ENCODE assay signal across 19 cellular contexts in the genomic region with DNA sequence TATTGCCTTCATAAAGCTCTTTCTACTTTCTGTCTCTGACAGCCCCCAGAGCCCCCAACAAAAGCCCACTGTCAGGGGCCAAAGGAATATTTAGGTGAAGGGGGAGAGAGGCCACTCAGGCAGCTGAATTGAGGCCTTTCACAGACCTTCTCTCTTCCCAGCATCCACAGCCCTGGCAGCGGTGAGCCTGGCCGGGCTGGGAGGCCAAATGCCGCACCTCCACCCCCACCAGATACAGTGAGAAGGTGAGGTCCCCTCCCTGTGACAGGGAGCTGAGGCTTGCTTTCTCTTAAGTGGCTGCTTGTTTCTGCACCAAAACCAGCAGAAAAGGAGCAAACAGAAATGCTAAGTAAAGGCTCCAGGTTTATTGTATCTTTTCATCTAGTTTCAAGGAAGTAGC.
DNase-seq lines count a peak whose midpoint lies in the region; ATAC-seq and TF ChIP-seq lines count a peak whose summit lies in the region.
"Had no signal": no experiment of that assay in that cellular context is flagged by ENCODE, and none has a peak within 500 bp of the region (broad histone marks: within the 10 kb centered on the region; RNA-seq: fewer than 3 reads in every experiment).

No MANE protein-coding gene starts in this region.

- H3K36me3 Mint-ChIP-seq in WTC11: peaks cover 17% of the 10 kb centered on the region

- H3K9me3 ChIP-seq in esophagus squamous epithelium (no peaks in the 10 kb centered on the region), muscle layer of colon (ENCODE audit: low read length) (no peaks in the 10 kb centered on the region), sigmoid colon (no peaks in the 10 kb centered on the region)

- H3K4me3 ChIP-seq in esophagus squamous epithelium (no peak overlapping the region), muscle layer of colon (ENCODE audit: low read depth in 1 of 2, low read length in 2 of 2) (no peak overlapping the region), sigmoid colon (no peak overlapping the region)

- H3K27me3 Mint-ChIP-seq in WTC11 (ENCODE audit: low read depth): no peaks in the 10 kb centered on the region

- peaks cover 22% of the 10 kb centered on the region for H3K4me1 Mint-ChIP-seq in WTC11

- peaks cover 0 to 16% (median 0%) of the 10 kb centered on the region in 4 donors for H3K27me3 ChIP-seq in esophagus squamous epithelium
- no peaks in the 10 kb centered on the region for H3K27me3 ChIP-seq in muscle layer of colon (ENCODE audit: control insufficient read depth in 1 of 2, insufficient read depth in 2 of 2, low read length in 2 of 2)
- no peaks in the 10 kb centered on the region for H3K27me3 ChIP-seq in sigmoid colon

- H3K27ac ChIP-seq in esophagus squamous epithelium (peak overlapping the region in 3 of 4 donors; percentile 16 to 73 (median 62)), muscle layer of colon (ENCODE audit: low read depth, low read length) (peak overlapping the region; percentile 48), sigmoid colon (peak overlapping the region; percentile 69 to 73 (median 71)), RWPE1 (no peak overlapping the region)

- peak; percentile 69 for ATAC-seq in WTC11
- ATAC-seq in GM19328 (IDR thresholded peaks at IDR 0.05; ENCODE audit: unreplicated experiment): no peak

- no peak overlapping the region for H3K27ac Mint-ChIP-seq in WTC11

- POLR2A ChIA-PET in WTC11 (lab: Charles Lee): interaction anchor here (0.6 kb wide), 1 partner anchor 23 kb away, joined by 3 read pairs; no protein-coding TSS in a partner anchor
- POLR2A ChIA-PET in RWPE1 (lab: Yijun Ruan, JAX; ENCODE audit: low non-redundant PET): no interaction called here

- no peak overlapping the region for H3K4me3 Mint-ChIP-seq in WTC11

- TF ChIP-seq EP300 in sigmoid colon (IDR thresholded peaks at IDR 0.05): no peak

- TF ChIP-seq CTCF in WTC11 (IDR thresholded peaks at IDR 0.05) (no peak), esophagus squamous epithelium (IDR thresholded peaks at IDR 0.05) (no peak), sigmoid colon (IDR thresholded peaks at IDR 0.05) (no peak), RWPE1 (conservative IDR thresholded peaks at IDR 0.05; ENCODE audit: low read depth) (no peak)

- H3K4me1 ChIP-seq in esophagus squamous epithelium (peaks cover 0 to 4% (median 3%) of the 10 kb centered on the region in 3 donors), muscle layer of colon (ENCODE audit: insufficient read depth, low read length) (peaks cover 54% of the 10 kb centered on the region), sigmoid colon (peaks cover 0 to 62% (median 55%) of the 10 kb centered on the region in 4 donors)

- CTCF ChIA-PET in WTC11 (lab: Charles Lee): interaction anchor here (1.3 to 2.9 kb wide), 3 partner anchors 24 to 173 kb away, joined by 4 to 13 read pairs (median 12); no protein-coding TSS in a partner anchor
- CTCF ChIA-PET in RWPE1 (lab: Yijun Ruan, JAX): interaction anchor here (0.6 kb wide), 1 partner anchor 30 kb away, joined by 3 read pairs; no protein-coding TSS in a partner anchor

- H3K36me3 ChIP-seq in esophagus squamous epithelium (no peaks in the 10 kb centered on the region), muscle layer of colon (ENCODE audit: insufficient read depth, low read length) (no peaks in the 10 kb centered on the region), sigmoid colon (no peaks in the 10 kb centered on the region)

- TF ChIP-seq POLR2A in esophagus squamous epithelium (IDR thresholded peaks at IDR 0.05) (no peak), sigmoid colon (IDR thresholded peaks at IDR 0.05) (no peak)

- peaks cover 11% of the 10 kb centered on the region for H3K9me3 Mint-ChIP-seq in WTC11

- H3K9ac ChIP-seq in muscle layer of colon (ENCODE audit: low read length): no peak overlapping the region

- 100% methylated on average over 1 of the region's 3 CpGs; no CpG with 5 or more reads in 1 of the 2 donors for WGBS in esophagus squamous epithelium, 2 donors
- 87 to 92% methylated on average over 3 of the region's 3 CpGs for WGBS in sigmoid colon, 2 donors

- intact Hi-C loops in esophagus squamous epithelium (cut with DNase I): no loop called here
- intact Hi-C loops in sigmoid colon (cut with DNase I): loop anchor here (5.0 kb wide), 1 partner anchor 90 kb away; no protein-coding TSS in a partner anchor

- DNase-seq in WTC11 (ENCODE audit: low spot score): no peak
- no peak for DNase-seq in esophagus squamous epithelium (lab: John Stamatoyannopoulos, UW)
- DNase-seq in sigmoid colon: peak; percentile 44
- no peak for DNase-seq in RWPE1 (ENCODE audit: low spot score)
- no peak for DNase-seq in hepatic stellate cell (ENCODE audit: low spot score)
- DNase-seq: ACHN; C1 segment of cervical spinal cord; CD8-positive, alpha-beta memory T cell; DMS79; KG1; NCI-H1417 treated with DMSO at 0.1 percent for 48 hours; NCI-H187 treated with DMSO at 0.1 percent for 48 hours; NCI-H226; NCI-H524; NCI-H82; OCI-M1; SHP77 had no signal

TF ChIP-seq in WTC11, 78 proteins besides CTCF, POLR2A, EP300 and RAD21:
- no peak for TF ChIP-seq GRHL2 (CRISPR knock-in tag; IDR thresholded peaks at IDR 0.05; ENCODE audit: insufficient replicate concordance, severe bottlenecking)
- no peak for TF ChIP-seq GABPB1 (CRISPR knock-in tag; IDR thresholded peaks at IDR 0.05)
- TF ChIP-seq, protein P1, sequence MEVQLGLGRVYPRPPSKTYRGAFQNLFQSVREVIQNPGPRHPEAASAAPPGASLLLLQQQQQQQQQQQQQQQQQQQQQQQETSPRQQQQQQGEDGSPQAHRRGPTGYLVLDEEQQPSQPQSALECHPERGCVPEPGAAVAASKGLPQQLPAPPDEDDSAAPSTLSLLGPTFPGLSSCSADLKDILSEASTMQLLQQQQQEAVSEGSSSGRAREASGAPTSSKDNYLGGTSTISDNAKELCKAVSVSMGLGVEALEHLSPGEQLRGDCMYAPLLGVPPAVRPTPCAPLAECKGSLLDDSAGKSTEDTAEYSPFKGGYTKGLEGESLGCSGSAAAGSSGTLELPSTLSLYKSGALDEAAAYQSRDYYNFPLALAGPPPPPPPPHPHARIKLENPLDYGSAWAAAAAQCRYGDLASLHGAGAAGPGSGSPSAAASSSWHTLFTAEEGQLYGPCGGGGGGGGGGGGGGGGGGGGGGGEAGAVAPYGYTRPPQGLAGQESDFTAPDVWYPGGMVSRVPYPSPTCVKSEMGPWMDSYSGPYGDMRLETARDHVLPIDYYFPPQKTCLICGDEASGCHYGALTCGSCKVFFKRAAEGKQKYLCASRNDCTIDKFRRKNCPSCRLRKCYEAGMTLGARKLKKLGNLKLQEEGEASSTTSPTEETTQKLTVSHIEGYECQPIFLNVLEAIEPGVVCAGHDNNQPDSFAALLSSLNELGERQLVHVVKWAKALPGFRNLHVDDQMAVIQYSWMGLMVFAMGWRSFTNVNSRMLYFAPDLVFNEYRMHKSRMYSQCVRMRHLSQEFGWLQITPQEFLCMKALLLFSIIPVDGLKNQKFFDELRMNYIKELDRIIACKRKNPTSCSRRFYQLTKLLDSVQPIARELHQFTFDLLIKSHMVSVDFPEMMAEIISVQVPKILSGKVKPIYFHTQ (CRISPR knock-in tag; IDR thresholded peaks at IDR 0.05): no peak
- no peak for TF ChIP-seq CREB1 (CRISPR knock-in tag; IDR thresholded peaks at IDR 0.05)
TF ChIP-seq in WTC11: peak in this region for 0.
